19 cellular contexts compared by ENCODE assay signal in genomic region chr5:103098993-103099392, GRCh38. TPM values are rescaled to one million over a fixed set of nuclear protein-coding genes. Genes with fewer than 3 reads are reported as not detected.
DNase-seq lines count a peak whose midpoint lies in the region; ATAC-seq, FAIRE-seq and TF ChIP-seq lines count a peak whose summit lies in the region.
"Had no signal": no experiment of that assay in that cellular context is flagged by ENCODE, and none has a peak within 500 bp of the region (broad histone marks: within the 10 kb centered on the region; RNA-seq: fewer than 3 reads in every experiment).

No MANE protein-coding gene starts in this region.

- DNase-seq in HT-29 (ENCODE audit: low spot score), result peak; percentile 3
- DNase-seq in WTC11 (ENCODE audit: low spot score), result no peak
- peak; percentile 8 for DNase-seq in fibroblast of mammary gland (ENCODE audit: low read depth)
- DNase-seq in T1000 (lab: John Stamatoyannopoulos, UW), result no peak
- DNase-seq in stimulated activated CD4-positive, alpha-beta T cell treated with anti-CD3 and anti-CD28 coated beads, Interleukin-4, amount 100 ng/mL, for 1 hour, result no peak
- DNase-seq in upper lobe of left lung, result no peak
- DNase-seq: ACHN; GF-D8; GOT3; Kasumi-1; NCI-H1436 treated with DMSO at 0.1 percent for 48 hours; NCI-H2081 treated with DMSO at 0.1 percent for 48 hours; NCI-H2227 treated with DMSO at 0.1 percent for 48 hours; NCI-H524 treated with DMSO at 0.1 percent for 48 hours; NK-92 treated with Interleukin-12 subunit alpha and Interleukin-12 subunit beta, amount 100 ng/mL, for 24 hours; PC-9 had no signal

- H3K9me3 ChIP-seq in upper lobe of left lung, result no peaks in the 10 kb centered on the region

- no peaks in the 10 kb centered on the region for H3K27me3 ChIP-seq in upper lobe of left lung

- no peak overlapping the region for H3K4me3 ChIP-seq in fibroblast of mammary gland (ENCODE audit: control insufficient read depth, low read depth, low read length)
- H3K4me3 ChIP-seq in upper lobe of left lung, result no peak overlapping the region
- H3K4me3 ChIP-seq: PC-9 had no signal

- FAIRE-seq in A204.1 (lab: Jason Lieb, UNC), result peak; percentile 72

- no peak overlapping the region for H3K27ac Mint-ChIP-seq in WTC11
- H3K27ac Mint-ChIP-seq: CD4-positive, CD25-positive, alpha-beta regulatory T cell had no signal

- no peaks in the 10 kb centered on the region for H3K27me3 Mint-ChIP-seq in WTC11 (ENCODE audit: low read depth)
- H3K27me3 Mint-ChIP-seq: CD4-positive, CD25-positive, alpha-beta regulatory T cell had no signal

- POLR2A ChIA-PET in WTC11 (lab: Charles Lee), result no interaction called here

- no peak for TF ChIP-seq CTCF in WTC11 (IDR thresholded peaks at IDR 0.05)
- no peak for TF ChIP-seq CTCF in fibroblast of mammary gland (conservative IDR thresholded peaks at IDR 0.05; ENCODE audit: control insufficient read depth, insufficient read depth, low read depth, low read length)
- no peak for TF ChIP-seq CTCF in upper lobe of left lung (IDR thresholded peaks at IDR 0.05)

- TF ChIP-seq POLR2A in upper lobe of left lung (IDR thresholded peaks at IDR 0.05), result no peak

- H3K27ac ChIP-seq in upper lobe of left lung, result no peak overlapping the region
- H3K27ac ChIP-seq: PC-9 had no signal

- no peak for TF ChIP-seq EP300 in upper lobe of left lung (IDR thresholded peaks at IDR 0.05)

- H3K4me1 Mint-ChIP-seq in WTC11, result no peaks in the 10 kb centered on the region

- ATAC-seq in WTC11 (no peak), HG02973 (IDR thresholded peaks at IDR 0.05; ENCODE audit: unreplicated experiment) (no peak), upper lobe of left lung (ENCODE audit: low FRiP score in 2 of 2) (no peak)

- WGBS in upper lobe of left lung, 2 donors, result 79 to 82% methylated on average over 2 of the region's 2 CpGs

- H3K9me3 Mint-ChIP-seq in WTC11, result no peaks in the 10 kb centered on the region
- H3K9me3 Mint-ChIP-seq: CD4-positive, CD25-positive, alpha-beta regulatory T cell had no signal

- peaks cover 0 to 4% (median 0%) of the 10 kb centered on the region in 4 donors for H3K4me1 ChIP-seq in upper lobe of left lung

- peaks cover 0 to 44% (median 5%) of the 10 kb centered on the region in 4 donors for H3K36me3 ChIP-seq in upper lobe of left lung

- H3K36me3 Mint-ChIP-seq in WTC11, result 0 out of 2 replicates have a peak, but pooled peaks cover 4% of the 10 kb centered on the region

- H3K4me3 Mint-ChIP-seq in WTC11, result no peak overlapping the region
- H3K4me3 Mint-ChIP-seq: CD4-positive, CD25-positive, alpha-beta regulatory T cell had no signal

- CTCF ChIA-PET in WTC11 (lab: Charles Lee), result no interaction called here

TF ChIP-seq in WTC11, 78 proteins besides CTCF, POLR2A, EP300 and RAD21:
- TF ChIP-seq, protein P1, sequence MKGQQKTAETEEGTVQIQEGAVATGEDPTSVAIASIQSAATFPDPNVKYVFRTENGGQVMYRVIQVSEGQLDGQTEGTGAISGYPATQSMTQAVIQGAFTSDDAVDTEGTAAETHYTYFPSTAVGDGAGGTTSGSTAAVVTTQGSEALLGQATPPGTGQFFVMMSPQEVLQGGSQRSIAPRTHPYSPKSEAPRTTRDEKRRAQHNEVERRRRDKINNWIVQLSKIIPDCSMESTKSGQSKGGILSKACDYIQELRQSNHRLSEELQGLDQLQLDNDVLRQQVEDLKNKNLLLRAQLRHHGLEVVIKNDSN (CRISPR knock-in tag; IDR thresholded peaks at IDR 0.05), result peak; percentile 76
- peak; percentile 86 for TF ChIP-seq USF2 (CRISPR knock-in tag; IDR thresholded peaks at IDR 0.05)
- TF ChIP-seq NR3C1 (CRISPR knock-in tag; conservative IDR thresholded peaks at IDR 0.05; ENCODE audit: low read depth), result no peak

RNA-seq across cellular contexts. Expression of gene GIN1, which starts 20.9 kb away (rescaled TPM):
- total RNA-seq in HT-29 (2014; rRNA removed; shearing (Covaris generic)), result 1.6 TPM in 2 replicates
- total RNA-seq in WTC11 (2021) (5.7 to 7.0 TPM (median 6.7 TPM) in 3 replicates), upper lobe of left lung (10 to 100 TPM in 1 of 6 donors, 1 to 10 TPM in 5; 2.1 to 10.7 (median 5.8) TPM)

RNA-seq across cellular contexts. Expression of gene PPIP5K2, which starts 21.1 kb away (rescaled TPM):
- 11.0 and 11.6 TPM in 2 replicates for total RNA-seq in HT-29 (2014; rRNA removed; shearing (Covaris generic))
- 47.3 to 67.6 TPM (median 47.8 TPM) in 3 replicates for total RNA-seq in WTC11 (2021)
- 10 to 100 TPM; 10.9 to 48.5 (median 34.7) TPM for total RNA-seq in upper lobe of left lung

Comparison
In these comparisons a context has a peak if more than half of its experiments do, and no peak if none do; other contexts are left out.
1. DNase-seq: peak in HT-29 (single experiment) and fibroblast of mammary gland (single experiment); none in WTC11 (single experiment), T1000 (single experiment), stimulated activated CD4-positive, alpha-beta T cell treated with anti-CD3 and anti-CD28 coated beads, Interleukin-4, amount 100 ng/mL, for 1 hour (single experiment) and upper lobe of left lung (0 of 2).